Comparison of ENCODE assay signal across 23 cellular contexts in genomic region chr6:119895626-119896025, GRCh38.
"Had no signal": no experiment of that assay in that cellular context is flagged by ENCODE, and none has a peak within 500 bp of the region (broad histone marks: within the 10 kb centered on the region; RNA-seq: fewer than 3 reads in every experiment).

No MANE protein-coding gene starts in this region.

- H3K9me3 Mint-ChIP-seq: activated naive CD4-positive, alpha-beta T cell treated with anti-CD3 and anti-CD28 coated beads, Interleukin-2, amount 50 U/mL, for 24 hours had no signal

- H3K4me3 Mint-ChIP-seq: activated CD8-positive, alpha-beta T cell treated with anti-CD3 and anti-CD28 coated beads, Interleukin-2, amount 10 ng/mL, durations not matched to agents 7 days and 5 days; activated naive CD4-positive, alpha-beta T cell treated with anti-CD3 and anti-CD28 coated beads, Interleukin-2, amount 50 U/mL, for 24 hours; T-helper 17 cell; WTC11 had no signal

- H3K27me3 Mint-ChIP-seq: activated naive CD4-positive, alpha-beta T cell treated with anti-CD3 and anti-CD28 coated beads, Interleukin-2, amount 50 U/mL, for 24 hours had no signal

- H3K27ac ChIP-seq: body of pancreas, KMS-11, PC-9 had no signal

- H3K27me3 ChIP-seq: body of pancreas, MG63 had no signal

- H3K4me1 ChIP-seq: body of pancreas had no signal

- H3K4me3 ChIP-seq: body of pancreas, MG63, PC-9 had no signal

- H3K4me1 Mint-ChIP-seq: activated naive CD4-positive, alpha-beta T cell treated with anti-CD3 and anti-CD28 coated beads, Interleukin-2, amount 50 U/mL, for 24 hours; T-helper 17 cell had no signal

- DNase-seq: activated CD4-positive, alpha-beta T cell treated with anti-CD3 and anti-CD28 coated beads for 48 hours; activated CD4-positive, alpha-beta T cell treated with anti-CD3 and anti-CD28 coated beads, Interleukin-2, amount 50 U/mL, for 4 hours; activated CD4-positive, CD25-positive, alpha-beta regulatory T cell treated with anti-CD3 and anti-CD28 coated beads, Interleukin-2, amount 50 U/mL, for 72 hours; activated CD8-positive, alpha-beta memory T cell treated with anti-CD3 and anti-CD28 coated beads, Interleukin-2, amount 50 U/mL, for 48 hours; activated CD8-positive, alpha-beta T cell treated with anti-CD3 and anti-CD28 coated beads, Interleukin-2, amount 10 ng/mL, durations not matched to agents 7 days and 5 days; activated T-cell treated with anti-CD3 and anti-CD28 coated beads, Interleukin-2, amount 50 U/mL, for 1 hour; aorta; body of pancreas; MG63; MV-4-11; NCI-H1092 treated with DMSO at 0.1 percent for 48 hours; NCI-H1417 treated with DMSO at 0.1 percent for 48 hours; NCI-H1694; NCI-H2029; NCI-H446; NCI-H524; PC-9; SIG-M5; T-helper 17 cell; T-helper 9 cell had no signal

- ATAC-seq: activated CD8-positive, alpha-beta T cell treated with anti-CD3 and anti-CD28 coated beads, Interleukin-2, amount 10 ng/mL, durations not matched to agents 7 days and 5 days; body of pancreas; T-helper 17 cell; WTC11 had no signal

- H3K27ac Mint-ChIP-seq: activated CD8-positive, alpha-beta T cell treated with anti-CD3 and anti-CD28 coated beads, Interleukin-2, amount 10 ng/mL, durations not matched to agents 7 days and 5 days; activated naive CD4-positive, alpha-beta T cell treated with anti-CD3 and anti-CD28 coated beads, Interleukin-2, amount 50 U/mL, for 24 hours; T-helper 17 cell; WTC11 had no signal
